Comparison of ENCODE assay signal across 22 cellular contexts in genomic region chr2:102768892-102769291, GRCh38.
"Had no signal": no experiment of that assay in that cellular context is flagged by ENCODE, and none has a peak within 500 bp of the region (broad histone marks: within the 10 kb centered on the region; RNA-seq: fewer than 3 reads in every experiment).

No MANE protein-coding gene starts in this region.

- H3K4me3 ChIP-seq: esophagus squamous epithelium, lower lobe of right lung, pancreas, right lobe of liver, stomach, thyroid gland had no signal

- H3K4me1 Mint-ChIP-seq: natural killer cell; neural crest cell; stimulated activated effector memory CD8-positive, alpha-beta T cell treated with anti-CD3 and anti-CD28 coated beads, Interleukin-12 subunit alpha, Interleukin-12 subunit beta, amount 100 ng/mL, for 72 hours had no signal

- H3K4me3 Mint-ChIP-seq: effector memory CD8-positive, alpha-beta T cell; natural killer cell; neural crest cell; stimulated activated effector memory CD8-positive, alpha-beta T cell treated with anti-CD3 and anti-CD28 coated beads, Interleukin-12 subunit alpha, Interleukin-12 subunit beta, amount 100 ng/mL, for 72 hours; type B pancreatic cell had no signal

- H3K4me1 ChIP-seq: esophagus squamous epithelium, lower lobe of right lung, pancreas, stomach, thyroid gland had no signal

- ATAC-seq: effector memory CD8-positive, alpha-beta T cell; left ventricle myocardium superior; lower lobe of right lung; natural killer cell; pancreas; stimulated activated effector memory CD8-positive, alpha-beta T cell treated with anti-CD3 and anti-CD28 coated beads, Interleukin-12 subunit alpha, Interleukin-12 subunit beta, amount 100 ng/mL, for 72 hours had no signal

- H3K9me3 Mint-ChIP-seq: effector memory CD8-positive, alpha-beta T cell; natural killer cell; stimulated activated effector memory CD8-positive, alpha-beta T cell treated with anti-CD3 and anti-CD28 coated beads, Interleukin-12 subunit alpha, Interleukin-12 subunit beta, amount 100 ng/mL, for 72 hours; type B pancreatic cell had no signal

- H3K27ac ChIP-seq: esophagus squamous epithelium, lower lobe of right lung, neutrophil, pancreas, right lobe of liver, stomach, thyroid gland had no signal

- H3K36me3 ChIP-seq: esophagus squamous epithelium, lower lobe of right lung, neutrophil, right lobe of liver, thyroid gland had no signal

- H3K27me3 Mint-ChIP-seq: effector memory CD8-positive, alpha-beta T cell; type B pancreatic cell had no signal

- DNase-seq: cortex of kidney; effector memory CD8-positive, alpha-beta T cell; erythroblast; esophagus squamous epithelium; foreskin melanocyte; head of caudate nucleus; left ventricle myocardium superior; lower lobe of right lung; natural killer cell; pancreas; small intestine; stimulated activated CD4-positive, alpha-beta T cell treated with anti-CD3 and anti-CD28 coated beads, Interleukin-12 subunit alpha, Interleukin-12 subunit beta, amount 100 ng/mL, for 4 hours; stimulated activated CD4-positive, alpha-beta T cell treated with anti-CD3 and anti-CD28 coated beads, Interleukin-1b, Interleukin-23, amount 100 ng/mL, for 48 hours; stimulated activated CD4-positive, alpha-beta T cell treated with anti-CD3 and anti-CD28 coated beads, Interleukin-4, amount 100 ng/mL, for 1 hour; stimulated activated naive CD4-positive, alpha-beta T cell treated with Interleukin-2 at 50 U/mL for 16 hours; stomach; thyroid gland had no signal

- H3K9me3 ChIP-seq: esophagus squamous epithelium, lower lobe of right lung, neutrophil, pancreas, right lobe of liver, stomach, thyroid gland had no signal

- H3K36me3 Mint-ChIP-seq: natural killer cell; stimulated activated effector memory CD8-positive, alpha-beta T cell treated with anti-CD3 and anti-CD28 coated beads, Interleukin-12 subunit alpha, Interleukin-12 subunit beta, amount 100 ng/mL, for 72 hours had no signal

- H3K27me3 ChIP-seq: esophagus squamous epithelium, neutrophil, pancreas, right lobe of liver, stomach, thyroid gland had no signal

- H3K27ac Mint-ChIP-seq: effector memory CD8-positive, alpha-beta T cell; natural killer cell; stimulated activated effector memory CD8-positive, alpha-beta T cell treated with anti-CD3 and anti-CD28 coated beads, Interleukin-12 subunit alpha, Interleukin-12 subunit beta, amount 100 ng/mL, for 72 hours; type B pancreatic cell had no signal
